In the genomic region with DNA sequence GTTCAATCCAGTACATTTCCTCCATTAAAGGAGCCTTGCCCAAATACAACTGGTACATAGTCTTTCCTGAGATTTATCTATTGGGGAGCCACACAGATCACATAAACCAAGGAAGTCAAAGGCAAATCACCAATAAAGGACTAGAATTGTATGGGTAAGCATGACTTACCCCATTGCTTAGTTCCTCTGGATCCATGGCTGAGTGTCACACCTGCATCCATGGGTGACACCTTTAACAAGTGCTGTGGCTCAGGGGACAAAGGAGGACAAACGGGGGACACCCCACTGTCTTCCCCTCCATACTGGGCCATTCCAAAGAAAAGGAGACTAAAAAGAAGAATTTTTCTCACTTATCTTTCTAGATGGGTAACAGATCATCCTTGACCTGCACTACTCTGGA, we compare ENCODE assay signal across 28 cellular contexts.
"Had no signal": no experiment of that assay in that cellular context is flagged by ENCODE, and none has a peak within 500 bp of the region (broad histone marks: within the 10 kb centered on the region; RNA-seq: fewer than 3 reads in every experiment).

No MANE protein-coding gene starts in this region.

- H3K4me2 ChIP-seq: neural progenitor cell had no signal

- H3K9me3 ChIP-seq: testis had no signal

- H3K4me1 Mint-ChIP-seq: activated naive CD8-positive, alpha-beta T cell treated with anti-CD3 and anti-CD28 coated beads for 36 hours; central memory CD8-positive, alpha-beta T cell; naive thymus-derived CD8-positive, alpha-beta T cell; neural progenitor cell had no signal

- FAIRE-seq: colon, endothelial cell of umbilical vein had no signal

- DNase-seq: activated CD4-positive, alpha-beta memory T cell treated with anti-CD3 and anti-CD28 coated beads for 36 hours; activated CD4-positive, alpha-beta T cell treated with anti-CD3 and anti-CD28 coated beads for 4 hours; activated CD4-positive, CD25-positive, alpha-beta regulatory T cell; activated naive CD4-positive, alpha-beta T cell treated with Interleukin-2 at 50 U/mL for 16 hours; activated naive CD8-positive, alpha-beta T cell treated with anti-CD3 and anti-CD28 coated beads for 36 hours; activated T-cell treated with anti-CD3 and anti-CD28 coated beads, Interleukin-2, amount 50 U/mL, for 48 hours; amniotic stem cell; effector memory CD8-positive, alpha-beta T cell; esophagus squamous epithelium; head of caudate nucleus; naive thymus-derived CD8-positive, alpha-beta T cell; retina; spleen; stimulated activated CD4-positive, alpha-beta T cell treated with anti-CD3 and anti-CD28 coated beads, Interleukin-4, amount 100 ng/mL, for 1 hour; stimulated activated naive CD4-positive, alpha-beta T cell; T1000; testis; trophoblast cell had no signal

- H3K27me3 Mint-ChIP-seq: activated CD4-positive, alpha-beta memory T cell treated with anti-CD3 and anti-CD28 coated beads for 36 hours; central memory CD8-positive, alpha-beta T cell; effector memory CD8-positive, alpha-beta T cell; progenitor cell of endocrine pancreas had no signal

- H2AFZ ChIP-seq: neural progenitor cell had no signal

- H3K4me1 ChIP-seq: breast epithelium, esophagus squamous epithelium, gastroesophageal sphincter, neural progenitor cell, spleen, testis, vagina had no signal

- H3K9ac ChIP-seq: neural progenitor cell had no signal

- H3K36me3 ChIP-seq: breast epithelium had no signal

- H3K4me3 Mint-ChIP-seq: activated CD4-positive, alpha-beta memory T cell treated with anti-CD3 and anti-CD28 coated beads for 36 hours; activated naive CD8-positive, alpha-beta T cell treated with anti-CD3 and anti-CD28 coated beads for 36 hours; central memory CD8-positive, alpha-beta T cell; effector memory CD8-positive, alpha-beta T cell; neural progenitor cell had no signal

- H3K27ac Mint-ChIP-seq: activated CD4-positive, alpha-beta memory T cell treated with anti-CD3 and anti-CD28 coated beads for 36 hours; activated naive CD8-positive, alpha-beta T cell treated with anti-CD3 and anti-CD28 coated beads for 36 hours; effector memory CD8-positive, alpha-beta T cell; naive thymus-derived CD8-positive, alpha-beta T cell; neural progenitor cell; progenitor cell of endocrine pancreas had no signal

- H3K27ac ChIP-seq: breast epithelium, esophagus squamous epithelium, gastroesophageal sphincter, neural progenitor cell, spleen, testis, vagina had no signal

- H3K4me3 ChIP-seq: breast epithelium, esophagus squamous epithelium, gastroesophageal sphincter, lung, neural progenitor cell, spleen, testis, vagina had no signal

- ATAC-seq: effector memory CD8-positive, alpha-beta T cell; gastroesophageal sphincter; left lobe of liver; naive thymus-derived CD8-positive, alpha-beta T cell had no signal

- H3K27me3 ChIP-seq: breast epithelium, esophagus squamous epithelium, neural progenitor cell, spleen, testis, vagina had no signal
